ENCODE assay signal across 22 cellular contexts in genomic region chr6:95095271-95095670, GRCh38.
DNase-seq lines count a peak whose midpoint lies in the region; ATAC-seq and TF ChIP-seq lines count a peak whose summit lies in the region.
"Had no signal": no experiment of that assay in that cellular context is flagged by ENCODE, and none has a peak within 500 bp of the region (broad histone marks: within the 10 kb centered on the region; RNA-seq: fewer than 3 reads in every experiment).

No MANE protein-coding gene starts in this region.

- H3K4me2 ChIP-seq in HCT116 (ENCODE audit: low read length), result peak overlapping the region; percentile 58

- RAD21 ChIA-PET in HCT116 (lab: Charles Lee; ENCODE audit: low non-redundant PET in 1 of 2, low total read pairs in 2 of 2, uncharacterized antibody in 2 of 2, unreplicated experiment in 2 of 2), result no interaction called here

- no TSS peak for BruUV-seq in HCT116 (replicated peaks; lab: Mats Ljungman, UMichigan)

- no peak overlapping the region for H3K9ac ChIP-seq in HCT116 (ENCODE audit: low read length)

- peak overlapping the region in 1 of 2 experiments; percentile 25; a peak in 1 of 4 replicates for H3K4me3 ChIP-seq in HCT116 (replicated peaks in 1 of 2; ENCODE audit: low read depth in 1 of 2, low read length in 2 of 2)
- peak overlapping the region; percentile 10 for H3K4me3 ChIP-seq in RWPE2 (ENCODE audit: severe bottlenecking)
- no peak overlapping the region for H3K4me3 ChIP-seq in fibroblast of the aortic adventitia (ENCODE audit: low read depth, low read length)
- H3K4me3 ChIP-seq: colonic mucosa had no signal

- H3K27ac ChIP-seq in 22Rv1 (peak overlapping the region; percentile 43), HCT116 (ENCODE audit: low read depth, low read length) (peak overlapping the region; percentile 35; the same call in 1 of the 2 replicates), RWPE2 (ENCODE audit: poor library complexity, severe bottlenecking) (peak overlapping the region; percentile 95)
- H3K27ac ChIP-seq: colonic mucosa had no signal

- H4K20me1 ChIP-seq in HCT116 (ENCODE audit: insufficient read depth), result no peaks in the 10 kb centered on the region

- no peak for TF ChIP-seq RAD21 in HCT116 (IDR thresholded peaks at IDR 0.05; ENCODE audit: low read depth)

- no peaks in the 10 kb centered on the region for H3K9me3 ChIP-seq in HCT116 (ENCODE audit: control insufficient read depth in 1 of 2, insufficient read depth in 1 of 2, low read depth in 1 of 2, low read length in 2 of 2)
- no peaks in the 10 kb centered on the region for H3K9me3 ChIP-seq in RWPE2 (ENCODE audit: severe bottlenecking)
- H3K9me3 ChIP-seq: colonic mucosa had no signal

- H3K4me1 ChIP-seq in HCT116 (ENCODE audit: control insufficient read depth in 1 of 2, insufficient read depth in 2 of 2, low read length in 2 of 2) (peaks cover 5 to 7% of the 10 kb centered on the region in 2 experiments; a peak in 3 of 4 replicates), RWPE2 (ENCODE audit: insufficient read depth, poor library complexity, severe bottlenecking) (peaks cover 52% of the 10 kb centered on the region)
- H3K4me1 ChIP-seq: colonic mucosa had no signal

- TF ChIP-seq CTCF in 22Rv1 (IDR thresholded peaks at IDR 0.05) (no peak), HCT116 (IDR thresholded peaks at IDR 0.05 in 2 of 3, conservative IDR thresholded peaks at IDR 0.05 in 1 of 3; ENCODE audit: borderline replicate concordance in 1 of 3, insufficient read depth in 1 of 3, low read depth in 2 of 3, low read length in 2 of 3) (no peak), RWPE2 (IDR thresholded peaks at IDR 0.05; ENCODE audit: poor library complexity, severe bottlenecking) (no peak), fibroblast of the aortic adventitia (IDR thresholded peaks at IDR 0.05; ENCODE audit: insufficient read depth, low read length) (no peak)

- intact Hi-C loops in HCT116 (cut with micrococcal nuclease), result no loop called here

- no peaks in the 10 kb centered on the region for H3K79me2 ChIP-seq in HCT116 (ENCODE audit: insufficient read depth, low read length)

- POLR2A ChIA-PET in HCT116 (lab: Charles Lee), result no interaction called here

- H3K36me3 ChIP-seq in HCT116 (ENCODE audit: control insufficient read depth in 1 of 2, insufficient read depth in 2 of 2, low read length in 2 of 2), result no peaks in the 10 kb centered on the region
- H3K36me3 ChIP-seq in RWPE2 (ENCODE audit: low read depth), result no peaks in the 10 kb centered on the region
- H3K36me3 ChIP-seq: colonic mucosa had no signal

- ATAC-seq in HCT116 (no peak), RWPE2 (ENCODE audit: low read depth) (peak; percentile 53), GM21526 (IDR thresholded peaks at IDR 0.05; ENCODE audit: low FRiP score, unreplicated experiment) (no peak), GM18868 (IDR thresholded peaks at IDR 0.05; ENCODE audit: unreplicated experiment) (no peak)
- ATAC-seq: left cardiac atrium; stimulated activated memory B cell treated with anti-CD40 and anti-IgM and Interleukin-4, amounts not matched to agents 10 μg/mL and 1 μg/mL and 100 μg/mL, for 72 hours had no signal

- CTCF ChIA-PET in HCT116 (lab: Charles Lee), result no interaction called here

- DNase-seq in HCT116 (ENCODE audit: low read depth, low spot score), result no peak
- DNase-seq in RWPE2 (ENCODE audit: low spot score), result no peak
- peak; percentile 20 for DNase-seq in fibroblast of the aortic adventitia (ENCODE audit: low read depth)
- DNase-seq in stimulated activated CD4-positive, alpha-beta T cell treated with anti-CD3 and anti-CD28 coated beads, Interleukin-4, amount 100 ng/mL, for 4 hours, result no peak
- no peak for DNase-seq in AG20443 (ENCODE audit: low spot score)
- DNase-seq: activated CD4-positive, alpha-beta T cell treated with anti-CD3 and anti-CD28 coated beads for 4 hours; activated gamma-delta T cell treated with Interleukin-2 at 50 U/mL for 16 hours; activated T-cell treated with anti-CD3 and anti-CD28 coated beads, Interleukin-2, amount 50 U/mL, for 24 hours; colonic mucosa; effector memory CD4-positive, alpha-beta T cell; KG1; left cardiac atrium; MV-4-11; NCI-H2171; NCI-H524; nucleus accumbens; stimulated activated CD4-positive, alpha-beta T cell treated with anti-CD3 and anti-CD28 coated beads, Interleukin-2, amount 100 ng/mL, for 48 hours; T-helper 2 cell had no signal

- peak overlapping the region; percentile 92 for H2AFZ ChIP-seq in HCT116 (ENCODE audit: low read depth, low read length, poor library complexity, severe bottlenecking)

- no peaks in the 10 kb centered on the region for H3K27me3 ChIP-seq in HCT116 (ENCODE audit: insufficient read depth, low read length)
- H3K27me3 ChIP-seq in RWPE2 (ENCODE audit: insufficient read depth, poor library complexity, severe bottlenecking), result no peaks in the 10 kb centered on the region
- H3K27me3 ChIP-seq: colonic mucosa had no signal

- no peak for TF ChIP-seq POLR2A in HCT116 (IDR thresholded peaks at IDR 0.05; ENCODE audit: borderline replicate concordance, extremely low read depth, insufficient read depth, insufficient read length)

- no peaks in the 10 kb centered on the region for H3K9me2 ChIP-seq in HCT116 (ENCODE audit: insufficient read depth)

TF ChIP-seq in HCT116, 20 proteins besides CTCF, POLR2A, EP300 and RAD21:
- TF ChIP-seq YY1 (IDR thresholded peaks at IDR 0.05; ENCODE audit: extremely low read depth, insufficient replicate concordance, low read depth, low read length) (no peak), CBX3 (IDR thresholded peaks at IDR 0.05; ENCODE audit: low read depth) (no peak), FOSL1 (IDR thresholded peaks at IDR 0.05; ENCODE audit: low read depth) (no peak), MAX (IDR thresholded peaks at IDR 0.05) (no peak), EZH2 (IDR thresholded peaks at IDR 0.05) (no peak), POLR2AphosphoS5 (IDR thresholded peaks at IDR 0.05; ENCODE audit: low read depth, low read length) (no peak), ELF1 (IDR thresholded peaks at IDR 0.05; ENCODE audit: borderline replicate concordance, low read depth) (no peak), CEBPB (IDR thresholded peaks at IDR 0.05; ENCODE audit: low read depth) (no peak), ZBTB33 (IDR thresholded peaks at IDR 0.05; ENCODE audit: extremely low read depth, insufficient replicate concordance, low read length) (no peak), JUND (IDR thresholded peaks at IDR 0.05) (no peak), EGR1 (IDR thresholded peaks at IDR 0.05; ENCODE audit: low read depth) (no peak), ZFX (IDR thresholded peaks at IDR 0.05) (no peak), TCF7L2 (IDR thresholded peaks at IDR 0.05; ENCODE audit: borderline replicate concordance, extremely low read depth, insufficient read depth, insufficient read length) (no peak), ZNF274 (IDR thresholded peaks at IDR 0.05; ENCODE audit: low read depth, low read length) (no peak)
- TF ChIP-seq, protein P1, sequence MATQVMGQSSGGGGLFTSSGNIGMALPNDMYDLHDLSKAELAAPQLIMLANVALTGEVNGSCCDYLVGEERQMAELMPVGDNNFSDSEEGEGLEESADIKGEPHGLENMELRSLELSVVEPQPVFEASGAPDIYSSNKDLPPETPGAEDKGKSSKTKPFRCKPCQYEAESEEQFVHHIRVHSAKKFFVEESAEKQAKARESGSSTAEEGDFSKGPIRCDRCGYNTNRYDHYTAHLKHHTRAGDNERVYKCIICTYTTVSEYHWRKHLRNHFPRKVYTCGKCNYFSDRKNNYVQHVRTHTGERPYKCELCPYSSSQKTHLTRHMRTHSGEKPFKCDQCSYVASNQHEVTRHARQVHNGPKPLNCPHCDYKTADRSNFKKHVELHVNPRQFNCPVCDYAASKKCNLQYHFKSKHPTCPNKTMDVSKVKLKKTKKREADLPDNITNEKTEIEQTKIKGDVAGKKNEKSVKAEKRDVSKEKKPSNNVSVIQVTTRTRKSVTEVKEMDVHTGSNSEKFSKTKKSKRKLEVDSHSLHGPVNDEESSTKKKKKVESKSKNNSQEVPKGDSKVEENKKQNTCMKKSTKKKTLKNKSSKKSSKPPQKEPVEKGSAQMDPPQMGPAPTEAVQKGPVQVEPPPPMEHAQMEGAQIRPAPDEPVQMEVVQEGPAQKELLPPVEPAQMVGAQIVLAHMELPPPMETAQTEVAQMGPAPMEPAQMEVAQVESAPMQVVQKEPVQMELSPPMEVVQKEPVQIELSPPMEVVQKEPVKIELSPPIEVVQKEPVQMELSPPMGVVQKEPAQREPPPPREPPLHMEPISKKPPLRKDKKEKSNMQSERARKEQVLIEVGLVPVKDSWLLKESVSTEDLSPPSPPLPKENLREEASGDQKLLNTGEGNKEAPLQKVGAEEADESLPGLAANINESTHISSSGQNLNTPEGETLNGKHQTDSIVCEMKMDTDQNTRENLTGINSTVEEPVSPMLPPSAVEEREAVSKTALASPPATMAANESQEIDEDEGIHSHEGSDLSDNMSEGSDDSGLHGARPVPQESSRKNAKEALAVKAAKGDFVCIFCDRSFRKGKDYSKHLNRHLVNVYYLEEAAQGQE (IDR thresholded peaks at IDR 0.05; ENCODE audit: low read depth), result no peak

Comparison
In these comparisons a context has a peak if more than half of its experiments do, and no peak if none do; other contexts are left out.
1. H3K27ac ChIP-seq: peak in every context shown above with its lines; median percentile 95 in RWPE2; 43 in 22Rv1; 35 in HCT116.